ENCODE assay signal across 26 cellular contexts in genomic region chr17:50831430-50832064, GRCh38. TPM values are rescaled to one million over a fixed set of nuclear protein-coding genes. Genes with fewer than 3 reads are reported as not detected.
DNase-seq lines count a peak whose midpoint lies in the region; ATAC-seq and TF ChIP-seq lines count a peak whose summit lies in the region.
"Had no signal": no experiment of that assay in that cellular context is flagged by ENCODE, and none has a peak within 500 bp of the region (broad histone marks: within the 10 kb centered on the region; RNA-seq: fewer than 3 reads in every experiment).

No MANE protein-coding gene starts in this region.

- peaks cover 13% of the 10 kb centered on the region for H3K27me3 Mint-ChIP-seq in nephron (ENCODE audit: low read depth)
- H3K27me3 Mint-ChIP-seq in activated CD8-positive, alpha-beta T cell treated with anti-CD3 and anti-CD28 coated beads, Interleukin-2, amount 10 ng/mL, durations not matched to agents 7 days and 5 days (ENCODE audit: low read depth): peaks cover 9% of the 10 kb centered on the region
- H3K27me3 Mint-ChIP-seq in stimulated activated naive CD8-positive, alpha-beta T cell treated with anti-CD3 and anti-CD28 coated beads, Interleukin-15, amount 100 ng/mL, for 72 hours: peaks cover 37% of the 10 kb centered on the region

- H3K27ac ChIP-seq in heart right ventricle: no peak overlapping the region
- no peak overlapping the region for H3K27ac ChIP-seq in right atrium auricular region
- H3K27ac ChIP-seq: BLaER1, cardiac muscle cell, gastrocnemius medialis, psoas muscle had no signal

- no peaks in the 10 kb centered on the region for H3K36me3 ChIP-seq in heart right ventricle
- H3K36me3 ChIP-seq in right atrium auricular region: no peaks in the 10 kb centered on the region
- H3K36me3 ChIP-seq: BLaER1, cardiac muscle cell, gastrocnemius medialis had no signal

- POLR2A ChIA-PET in activated CD8-positive, alpha-beta T cell treated with anti-CD3 and anti-CD28 coated beads, Interleukin-2, amount 10 ng/mL, durations not matched to agents 7 days and 5 days (lab: Charles Lee): no interaction called here

- CTCF ChIA-PET in activated CD8-positive, alpha-beta T cell treated with anti-CD3 and anti-CD28 coated beads, Interleukin-2, amount 10 ng/mL, durations not matched to agents 7 days and 5 days (lab: Charles Lee): no interaction called here

- DNase-seq in heart right ventricle: no peak
- no peak for DNase-seq in right atrium auricular region (ENCODE audit: low spot score)
- peak; percentile 11 to 24 for DNase-seq in erythroblast (lab: John Stamatoyannopoulos, UW)
- DNase-seq in activated CD8-positive, alpha-beta T cell treated with anti-CD3 and anti-CD28 coated beads, Interleukin-2, amount 10 ng/mL, durations not matched to agents 7 days and 5 days: no peak
- no peak for DNase-seq in stimulated activated naive CD8-positive, alpha-beta T cell treated with anti-CD3 and anti-CD28 coated beads, Interleukin-15, amount 100 ng/mL, for 72 hours
- DNase-seq: activated CD8-positive, alpha-beta memory T cell treated with anti-CD3 and anti-CD28 coated beads, Interleukin-2, amount 50 U/mL, for 48 hours; activated gamma-delta T cell; Caco-2; gastrocnemius medialis; KBM-7; left cardiac atrium; MV-4-11; NCI-H187; NCI-H226; PC-3; psoas muscle; SHP77 treated with DMSO at 0.1 percent for 48 hours; stimulated activated CD4-positive, alpha-beta T cell treated with anti-CD3 and anti-CD28 coated beads, Interleukin-4, amount 100 ng/mL, for 1 hour had no signal

- H3K27me3 ChIP-seq in heart right ventricle (peaks cover 0 to 14% (median 7%) of the 10 kb centered on the region in 7 donors), right atrium auricular region (no peaks in the 10 kb centered on the region)
- H3K27me3 ChIP-seq: cardiac muscle cell, gastrocnemius medialis had no signal

- TF ChIP-seq POLR2A in erythroblast (IDR thresholded peaks at IDR 0.05; ENCODE audit: low read length): no peak

- H3K27ac Mint-ChIP-seq in nephron: peak overlapping the region; percentile 91 to 97 (median 97)
- no peak overlapping the region for H3K27ac Mint-ChIP-seq in activated CD8-positive, alpha-beta T cell treated with anti-CD3 and anti-CD28 coated beads, Interleukin-2, amount 10 ng/mL, durations not matched to agents 7 days and 5 days
- H3K27ac Mint-ChIP-seq in stimulated activated naive CD8-positive, alpha-beta T cell treated with anti-CD3 and anti-CD28 coated beads, Interleukin-15, amount 100 ng/mL, for 72 hours: peak overlapping the region in 1 of 2 donors; percentile 65

- peak overlapping the region; percentile 32 to 71 (median 44) for H3K4me3 Mint-ChIP-seq in nephron
- H3K4me3 Mint-ChIP-seq in activated CD8-positive, alpha-beta T cell treated with anti-CD3 and anti-CD28 coated beads, Interleukin-2, amount 10 ng/mL, durations not matched to agents 7 days and 5 days: no peak overlapping the region
- H3K4me3 Mint-ChIP-seq in stimulated activated naive CD8-positive, alpha-beta T cell treated with anti-CD3 and anti-CD28 coated beads, Interleukin-15, amount 100 ng/mL, for 72 hours: no peak overlapping the region
- H3K4me3 Mint-ChIP-seq: neural crest cell had no signal

- no peaks in the 10 kb centered on the region for H3K9me3 ChIP-seq in heart right ventricle
- no peaks in the 10 kb centered on the region for H3K9me3 ChIP-seq in right atrium auricular region
- H3K9me3 ChIP-seq: BLaER1, Caco-2, gastrocnemius medialis, psoas muscle had no signal

- no peak overlapping the region for H3K4me3 ChIP-seq in heart right ventricle
- H3K4me3 ChIP-seq in right atrium auricular region: no peak overlapping the region
- H3K4me3 ChIP-seq: BLaER1, cardiac muscle cell, gastrocnemius medialis, psoas muscle had no signal

- ATAC-seq in heart right ventricle (peak in 6 of 8 donors; percentile 7 to 64 (median 26)), GM21423 (IDR thresholded peaks at IDR 0.05; ENCODE audit: unreplicated experiment) (no peak), HG03045 (IDR thresholded peaks at IDR 0.05; ENCODE audit: unreplicated experiment) (no peak)
- ATAC-seq in activated CD8-positive, alpha-beta T cell treated with anti-CD3 and anti-CD28 coated beads, Interleukin-2, amount 10 ng/mL, durations not matched to agents 7 days and 5 days: no peak
- ATAC-seq in stimulated activated naive CD8-positive, alpha-beta T cell treated with anti-CD3 and anti-CD28 coated beads, Interleukin-15, amount 100 ng/mL, for 72 hours: no peak
- ATAC-seq: gastrocnemius medialis, PC-3, psoas muscle had no signal

- peaks cover 71% of the 10 kb centered on the region for H3K4me1 Mint-ChIP-seq in nephron
- no peaks in the 10 kb centered on the region for H3K4me1 Mint-ChIP-seq in activated CD8-positive, alpha-beta T cell treated with anti-CD3 and anti-CD28 coated beads, Interleukin-2, amount 10 ng/mL, durations not matched to agents 7 days and 5 days (ENCODE audit: low read depth)
- H3K4me1 Mint-ChIP-seq in stimulated activated naive CD8-positive, alpha-beta T cell treated with anti-CD3 and anti-CD28 coated beads, Interleukin-15, amount 100 ng/mL, for 72 hours: peaks cover 6% of the 10 kb centered on the region

- intact Hi-C loops in heart right ventricle (cut with DNase I): no loop called here

- no peak for TF ChIP-seq CTCF in heart right ventricle (IDR thresholded peaks at IDR 0.05)
- no peak for TF ChIP-seq CTCF in right atrium auricular region (IDR thresholded peaks at IDR 0.05)
- no peak for TF ChIP-seq CTCF in nephron (IDR thresholded peaks at IDR 0.05; ENCODE audit: unreplicated experiment in 3 of 3)

- H3K4me1 ChIP-seq in heart right ventricle (peaks cover 2 to 42% (median 6%) of the 10 kb centered on the region in 9 donors), right atrium auricular region (peaks cover 0 to 11% of the 10 kb centered on the region in 2 donors)

- no peaks in the 10 kb centered on the region for H3K36me3 Mint-ChIP-seq in nephron (ENCODE audit: low read depth)
- no peaks in the 10 kb centered on the region for H3K36me3 Mint-ChIP-seq in activated CD8-positive, alpha-beta T cell treated with anti-CD3 and anti-CD28 coated beads, Interleukin-2, amount 10 ng/mL, durations not matched to agents 7 days and 5 days (ENCODE audit: low read depth)

- H3K9me3 Mint-ChIP-seq in nephron: peaks cover 2% of the 10 kb centered on the region
- H3K9me3 Mint-ChIP-seq in activated CD8-positive, alpha-beta T cell treated with anti-CD3 and anti-CD28 coated beads, Interleukin-2, amount 10 ng/mL, durations not matched to agents 7 days and 5 days (ENCODE audit: insufficient read depth): no peaks in the 10 kb centered on the region
- H3K9me3 Mint-ChIP-seq in stimulated activated naive CD8-positive, alpha-beta T cell treated with anti-CD3 and anti-CD28 coated beads, Interleukin-15, amount 100 ng/mL, for 72 hours: no peaks in the 10 kb centered on the region
- H3K9me3 Mint-ChIP-seq: neural crest cell had no signal

- 60 to 64% methylated on average over 16 of the region's 16 CpGs for WGBS in heart right ventricle, 2 donors

RNA-seq across cellular contexts. Expression of gene WFIKKN2, which starts 3.8 kb away (rescaled TPM):
- total RNA-seq in heart right ventricle (1 to 10 TPM in 2 of 10 donors, under 1 TPM in 8; 0.22 to 1.7 (median 0.54) TPM), right atrium auricular region (under 1 TPM; 0.26 to 0.31 TPM)
- polyA plus RNA-seq in heart right ventricle: under 1 TPM; 0.10 to 0.51 TPM
- total RNA-seq in activated CD8-positive, alpha-beta T cell treated with anti-CD3 and anti-CD28 coated beads, Interleukin-2, amount 10 ng/mL, durations not matched to agents 7 days and 5 days: not detected
- total RNA-seq: Caco-2, cardiac muscle cell, epithelial cell of proximal tubule, mononuclear cell, PC-3 had no signal

RNA-seq across cellular contexts. Expression of gene TOB1, which starts 34.6 kb away (rescaled TPM):
- total RNA-seq in heart right ventricle (100 to 1,000 TPM in 6 of 10 donors, 10 to 100 TPM in 4; 54.7 to 134 (median 106) TPM), right atrium auricular region (10 to 100 TPM; 29.0 to 31.0 TPM)
- 10 to 100 TPM; 15.6 to 31.7 TPM for polyA plus RNA-seq in heart right ventricle
- 10 to 100 TPM; 44.5 to 47.6 TPM for total RNA-seq in activated CD8-positive, alpha-beta T cell treated with anti-CD3 and anti-CD28 coated beads, Interleukin-2, amount 10 ng/mL, durations not matched to agents 7 days and 5 days

Comparison
In these comparisons a context has a peak if more than half of its experiments do, and no peak if none do; other contexts are left out.
1. ATAC-seq: peak in heart right ventricle (6 of 8); none in GM21423 (single experiment), activated CD8-positive, alpha-beta T cell treated with anti-CD3 and anti-CD28 coated beads, Interleukin-2, amount 10 ng/mL, durations not matched to agents 7 days and 5 days (single experiment), stimulated activated naive CD8-positive, alpha-beta T cell treated with anti-CD3 and anti-CD28 coated beads, Interleukin-15, amount 100 ng/mL, for 72 hours (single experiment) and HG03045 (single experiment).
2. DNase-seq: peak in erythroblast (2 of 2); none in heart right ventricle (0 of 2), right atrium auricular region (single experiment), activated CD8-positive, alpha-beta T cell treated with anti-CD3 and anti-CD28 coated beads, Interleukin-2, amount 10 ng/mL, durations not matched to agents 7 days and 5 days (single experiment) and stimulated activated naive CD8-positive, alpha-beta T cell treated with anti-CD3 and anti-CD28 coated beads, Interleukin-15, amount 100 ng/mL, for 72 hours (0 of 2).
3. H3K4me3 Mint-ChIP-seq: peak in nephron (3 of 3); none in activated CD8-positive, alpha-beta T cell treated with anti-CD3 and anti-CD28 coated beads, Interleukin-2, amount 10 ng/mL, durations not matched to agents 7 days and 5 days (single experiment) and stimulated activated naive CD8-positive, alpha-beta T cell treated with anti-CD3 and anti-CD28 coated beads, Interleukin-15, amount 100 ng/mL, for 72 hours (0 of 2).